In the genomic region with DNA sequence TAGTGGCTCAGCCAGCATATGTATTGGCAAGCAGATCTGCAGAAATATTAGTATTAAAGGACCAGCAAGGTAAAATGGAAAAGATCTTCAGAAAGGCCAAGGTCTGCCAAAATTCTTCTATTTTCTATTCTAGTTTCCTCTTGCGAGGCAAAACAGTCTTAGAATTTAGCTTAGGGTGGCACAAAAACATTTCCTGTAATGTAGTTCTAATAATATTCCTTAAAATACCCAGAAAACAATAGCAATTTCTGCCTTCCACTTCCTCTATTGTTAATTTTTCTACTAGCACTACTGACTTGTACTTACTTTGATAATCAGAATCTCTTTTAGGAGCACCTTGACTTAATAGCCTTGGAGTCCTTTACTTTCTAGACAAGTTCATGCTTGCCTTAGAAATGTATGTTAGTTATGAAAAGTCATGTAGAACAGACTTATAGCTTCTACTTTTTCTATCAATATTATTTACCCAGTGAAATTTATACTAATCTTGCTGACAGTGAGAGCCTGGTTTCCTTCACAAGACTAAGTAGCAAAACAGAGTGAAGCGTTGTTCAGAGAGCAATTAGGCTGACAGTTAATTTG, we compare ENCODE assay signal across 15 cellular contexts. TPM values are rescaled to one million over a fixed set of nuclear protein-coding genes. Genes with fewer than 3 reads are reported as not detected.
A peak's percentile ranks its signal among the peaks of the same experiment; 100 is the strongest.
DNase-seq lines count a peak whose midpoint lies in the region; ATAC-seq, FAIRE-seq and TF ChIP-seq lines count a peak whose summit lies in the region.
"Had no signal": no experiment of that assay in that cellular context is flagged by ENCODE, and none has a peak within 500 bp of the region (broad histone marks: within the 10 kb centered on the region; RNA-seq: fewer than 3 reads in every experiment).

No MANE protein-coding gene starts in this region.

- SMC1A ChIA-PET in GM12878 (lab: Charles Lee; ENCODE audit: uncharacterized antibody, unreplicated experiment), result interaction anchor here (1.0 kb wide), 1 partner anchor 198 kb away, joined by 3 read pairs; no protein-coding TSS in a partner anchor

- H3K4me2 ChIP-seq in GM12878 (ENCODE audit: control insufficient read depth, insufficient read depth), result no peak overlapping the region

- POLR2A ChIA-PET in GM12878 (lab: Charles Lee), result interaction anchor here (0.5 kb wide), 1 partner anchor 1252 kb away, joined by 7 read pairs; no protein-coding TSS in a partner anchor

- ATAC-seq in GM12878 (no peak), heart right ventricle (peak in 4 of 8 donors; percentile 17 to 35 (median 24)), GM21576 (IDR thresholded peaks at IDR 0.05; ENCODE audit: unreplicated experiment) (no peak), HG02938 (IDR thresholded peaks at IDR 0.05; ENCODE audit: unreplicated experiment) (no peak)
- ATAC-seq: activated CD8-positive, alpha-beta memory T cell treated with anti-CD3 and anti-CD28 coated beads, Interleukin-2, amount 10 ng/mL, durations not matched to agents 7 days and 5 days; activated naive CD4-positive, alpha-beta T cell treated with anti-CD3 and anti-CD28 coated beads, Interleukin-2, amount 50 U/mL, for 72 hours had no signal

- H3K27ac ChIP-seq in GM12878 (ENCODE audit: control insufficient read depth, insufficient read depth) (no peak overlapping the region), heart right ventricle (peak overlapping the region in 8 of 10 donors; percentile 31 to 81 (median 50)), skin epidermis (peak overlapping the region in 17 of 21 experiments; percentile 8 to 81 (median 56))
- H3K27ac ChIP-seq: SJSA1 had no signal

- TF ChIP-seq CTCF in GM12878 (IDR thresholded peaks at IDR 0.05 in 2 of 3, conservative IDR thresholded peaks at IDR 0.05 in 1 of 3; ENCODE audit: control insufficient read depth in 2 of 3, extremely low read depth in 1 of 3, insufficient read depth in 1 of 3, low read depth in 3 of 3, low read length in 3 of 3), result no peak
- no peak for TF ChIP-seq CTCF in heart right ventricle (IDR thresholded peaks at IDR 0.05)

- CTCF ChIA-PET in GM12878 (lab: Yijun Ruan, JAX), result no interaction called here

- no peak for DNase-seq in GM12891 (ENCODE audit: insufficient read length, low spot score)
- no peak for DNase-seq in GM12878 (ENCODE audit: low read depth, low spot score)
- no peak for DNase-seq in heart right ventricle
- no peak for DNase-seq in activated CD4-positive, alpha-beta T cell treated with anti-CD3 and anti-CD28 coated beads for 48 hours
- DNase-seq in middle frontal gyrus (ENCODE audit: extremely low spot score, low spot score), result no peak
- DNase-seq: activated CD8-positive, alpha-beta memory T cell treated with anti-CD3 and anti-CD28 coated beads, Interleukin-2, amount 10 ng/mL, durations not matched to agents 7 days and 5 days; mesendoderm; NCI-H2081 treated with DMSO at 0.1 percent for 48 hours; stimulated activated CD4-positive, alpha-beta T cell treated with anti-CD3 and anti-CD28 coated beads, Interleukin-15, amount 100 ng/mL, for 24 hours; upper lobe of left lung had no signal

- in situ Hi-C loops in GM12878 (cut with MboI), result no loop called here

- no peaks in the 10 kb centered on the region; the same call in 2 of the 3 replicates for H3K9me3 ChIP-seq in GM12878 (replicated peaks; ENCODE audit: control insufficient read depth, insufficient read depth, low read length)
- no peaks in the 10 kb centered on the region for H3K9me3 ChIP-seq in heart right ventricle
- H3K9me3 ChIP-seq: SJSA1, upper lobe of left lung had no signal

- BruUV-seq in GM12878 (replicated peaks; lab: Mats Ljungman, UMichigan), result no TSS peak

- RAD21 ChIA-PET in GM12878 (lab: Charles Lee; ENCODE audit: unreplicated experiment), result no interaction called here

- TF ChIP-seq RAD21 in GM12878 (IDR thresholded peaks at IDR 0.05; ENCODE audit: insufficient read depth, low read depth, low read length), result no peak

- H3K79me2 ChIP-seq in GM12878 (ENCODE audit: control insufficient read depth, insufficient read depth, low read length), result no peaks in the 10 kb centered on the region

- H3K9ac ChIP-seq in GM12878 (ENCODE audit: control insufficient read depth, insufficient read depth, low read length), result no peak overlapping the region

- H3K4me1 ChIP-seq in GM12878 (ENCODE audit: control insufficient read depth, insufficient read depth, low read length) (no peaks in the 10 kb centered on the region), heart right ventricle (peaks cover 7 to 63% (median 40%) of the 10 kb centered on the region in 9 donors)

- intact Hi-C loops in GM12878 (cut with micrococcal nuclease; ENCODE audit: unreplicated experiment) (no loop called here), heart right ventricle (cut with DNase I) (loop anchor here in 1 of 10 donors (10.0 kb wide), 1 partner anchor 58 kb away; no protein-coding TSS in a partner anchor)

- FAIRE-seq in GM12891 (lab: Jason Lieb, UNC) (no peak), GM12878 (lab: Jason Lieb, UNC) (peak; percentile 47)

- H3K27me3 ChIP-seq in GM12878 (replicated peaks in 1 of 2; ENCODE audit: control insufficient read depth in 2 of 2, insufficient read depth in 2 of 2, low read length in 1 of 2), result no peaks in the 10 kb centered on the region
- H3K27me3 ChIP-seq in heart right ventricle, result no peaks in the 10 kb centered on the region
- H3K27me3 ChIP-seq: SJSA1, upper lobe of left lung had no signal

- H3K36me3 ChIP-seq in GM12878 (ENCODE audit: control insufficient read depth in 2 of 2, insufficient read depth in 2 of 2, low read length in 1 of 2) (no peaks in the 10 kb centered on the region), heart right ventricle (no peaks in the 10 kb centered on the region)
- H3K36me3 ChIP-seq: SJSA1, upper lobe of left lung had no signal

- 96% methylated on average over 2 of the region's 2 CpGs for WGBS in GM12878 (ENCODE audit: insufficient coverage, insufficient replicate concordance, low lambda C conversion rate, missing lambda C conversion rate)
- WGBS in heart right ventricle, 2 donors, result 40 to 45% methylated on average over 2 of the region's 2 CpGs

- no peak for TF ChIP-seq EP300 in GM12878 (IDR thresholded peaks at IDR 0.05; ENCODE audit: borderline replicate concordance in 1 of 2, control insufficient read depth in 1 of 2, low read depth in 2 of 2, low read length in 2 of 2)

- no peak for TF ChIP-seq POLR2A in GM12891 (IDR thresholded peaks at IDR 0.05; ENCODE audit: low read depth, low read length)
- no peak for TF ChIP-seq POLR2A in GM12878 (IDR thresholded peaks at IDR 0.05; ENCODE audit: low read depth, low read length)

- no peak overlapping the region for H3K4me3 ChIP-seq in GM12878
- peak overlapping the region in 3 of 10 donors; percentile 0 to 7 (median 0) for H3K4me3 ChIP-seq in heart right ventricle
- no peak overlapping the region for H3K4me3 ChIP-seq in skin epidermis
- H3K4me3 ChIP-seq: SJSA1, upper lobe of left lung had no signal

- H2AFZ ChIP-seq in GM12878 (ENCODE audit: control insufficient read depth, low read depth, low read length), result no peak overlapping the region

- no peaks in the 10 kb centered on the region for H4K20me1 ChIP-seq in GM12878 (ENCODE audit: control insufficient read depth, insufficient read depth)

TF ChIP-seq in GM12891, 5 proteins besides CTCF, POLR2A, EP300 and RAD21:
- no peak for TF ChIP-seq POLR2AphosphoS5 (IDR thresholded peaks at IDR 0.05; ENCODE audit: low read depth, low read length)
- TF ChIP-seq PAX5 (IDR thresholded peaks at IDR 0.05; ENCODE audit: insufficient read depth, low read length, severe bottlenecking), result no peak
- no peak for TF ChIP-seq TAF1 (IDR thresholded peaks at IDR 0.05; ENCODE audit: low read depth, low read length)
- 0 out of 2 replicates have a peak, but pooled peaks have one; percentile 18 for TF ChIP-seq SPI1 (IDR thresholded peaks at IDR 0.05; ENCODE audit: low read depth, low read length)
- TF ChIP-seq POU2F2 (IDR thresholded peaks at IDR 0.05; ENCODE audit: low read depth, low read length), result no peak

TF ChIP-seq in GM12878, 131 proteins besides CTCF, POLR2A, EP300 and RAD21 (continues in another document):
- TF ChIP-seq YBX1 (IDR thresholded peaks at IDR 0.05), result no peak
- TF ChIP-seq, protein P1, sequence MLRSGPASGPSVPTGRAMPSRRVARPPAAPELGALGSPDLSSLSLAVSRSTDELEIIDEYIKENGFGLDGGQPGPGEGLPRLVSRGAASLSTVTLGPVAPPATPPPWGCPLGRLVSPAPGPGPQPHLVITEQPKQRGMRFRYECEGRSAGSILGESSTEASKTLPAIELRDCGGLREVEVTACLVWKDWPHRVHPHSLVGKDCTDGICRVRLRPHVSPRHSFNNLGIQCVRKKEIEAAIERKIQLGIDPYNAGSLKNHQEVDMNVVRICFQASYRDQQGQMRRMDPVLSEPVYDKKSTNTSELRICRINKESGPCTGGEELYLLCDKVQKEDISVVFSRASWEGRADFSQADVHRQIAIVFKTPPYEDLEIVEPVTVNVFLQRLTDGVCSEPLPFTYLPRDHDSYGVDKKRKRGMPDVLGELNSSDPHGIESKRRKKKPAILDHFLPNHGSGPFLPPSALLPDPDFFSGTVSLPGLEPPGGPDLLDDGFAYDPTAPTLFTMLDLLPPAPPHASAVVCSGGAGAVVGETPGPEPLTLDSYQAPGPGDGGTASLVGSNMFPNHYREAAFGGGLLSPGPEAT (IDR thresholded peaks at IDR 0.05; ENCODE audit: low read depth), result no peak
- TF ChIP-seq CBFB (IDR thresholded peaks at IDR 0.05; ENCODE audit: low read depth), result no peak
- TF ChIP-seq YY1 (IDR thresholded peaks at IDR 0.05; ENCODE audit: low read depth, low read length), result no peak
- no peak for TF ChIP-seq ZZZ3 (IDR thresholded peaks at IDR 0.05; ENCODE audit: control insufficient read depth, insufficient read length, low read depth)
- TF ChIP-seq SRF (IDR thresholded peaks at IDR 0.05; ENCODE audit: low read depth in 2 of 2, low read length in 2 of 2), result no peak

RNA-seq across cellular contexts. Expression of a gene that starts 23.8 kb away (rescaled TPM):
- 0.89 TPM for polyA plus RNA-seq in GM12891 (2012; ENCODE audit: low read depth, missing spikeins)
- 1.1 and 1.3 TPM in 2 replicates for total RNA-seq in GM12878 (2013; cell fraction: nucleolus; rRNA removed)
- total RNA-seq in GM12878 (2014; rRNA removed), result 3.4 TPM in 2 replicates
- total RNA-seq in GM12878 (2014; rRNA removed; fragmentation: Illumina TruSeq; extraction: Trizol), result 3.1 and 3.4 TPM in 2 replicates
- 2.2 TPM in 2 replicates for total RNA-seq in GM12878 (2021)
- 4.4 TPM for polyA plus RNA-seq in GM12878 (2011; ENCODE audit: low read depth)
- polyA plus RNA-seq in GM12878 (2011; rRNA removed), result 3.1 and 5.8 TPM in 2 replicates
- polyA plus RNA-seq in GM12878 (2011; cell fraction: cytosol; rRNA removed), result 0.84 and 0.94 TPM in 2 replicates
- polyA plus RNA-seq in GM12878 (2011; cell fraction: nucleus; rRNA removed), result 1.8 and 2.0 TPM in 2 replicates
- polyA plus RNA-seq in GM12878 (2012), result 7.4 and 14.4 TPM in 2 replicates
- 4.2 and 7.5 TPM in 2 replicates for polyA plus RNA-seq in GM12878 (2014; fragmentation: Illumina TruSeq; extraction: Trizol)
- 1 to 10 TPM; 2.0 to 3.2 TPM for polyA plus RNA-seq in GM12878 (2014; fragmentation: Nextera tagmentation; extraction: Ambion mirVana)
- polyA plus RNA-seq in GM12878 (2014; rRNA removed), result 1.9 and 2.3 TPM in 2 replicates
- polyA plus RNA-seq in GM12878 (2016; fragmentation: Nextera tagmentation; extraction: Ambion mirVana), result 1 to 10 TPM; 1.4 to 2.6 TPM
- 0.51 and 0.52 TPM in 2 replicates for polyA minus RNA-seq in GM12878 (2011; rRNA and poly(A)+ RNA removed)
- polyA minus RNA-seq in GM12878 (2011; cell fraction: cytosol; rRNA and poly(A)+ RNA removed), result not detected in 2 replicates
- 1.1 TPM in 2 replicates for polyA minus RNA-seq in GM12878 (2011; cell fraction: nucleus; rRNA and poly(A)+ RNA removed)
- 10 to 100 TPM in 7 of 10 donors, 1 to 10 TPM in 3; 5.0 to 28.7 (median 12.1) TPM for total RNA-seq in heart right ventricle
- polyA plus RNA-seq in heart right ventricle, result 10 to 100 TPM; 10.6 to 45.1 TPM
